1 cellular context compared by ENCODE assay signal in genomic region chr5:5613261-5613990, GRCh38.
TF ChIP-seq lines count a peak whose summit lies in the region.

No MANE protein-coding gene starts in this region.

TF ChIP-seq in GM23338, 12 proteins besides CTCF, POLR2A, EP300 and RAD21 (continued from another document):
- no peak for TF ChIP-seq ETS1 (IDR thresholded peaks at IDR 0.05)
- TF ChIP-seq CREB1 (CRISPR knock-in tag; IDR thresholded peaks at IDR 0.05; ENCODE audit: low read depth), result no peak
TF ChIP-seq in GM23338: peak in this region for 0.
